7 cellular contexts compared by ENCODE assay signal in genomic region chr12:100234591-100235304, GRCh38. TPM values are rescaled to one million over a fixed set of nuclear protein-coding genes. Genes with fewer than 3 reads are reported as not detected.
DNase-seq lines count a peak whose midpoint lies in the region; ATAC-seq, FAIRE-seq and TF ChIP-seq lines count a peak whose summit lies in the region.

No MANE protein-coding gene starts in this region.

- peak; percentile 77 for FAIRE-seq in K562 (lab: Jason Lieb, UNC)

- ATAC-seq in K562: peak; percentile 87

- peak; percentile 62 to 85 (median 66); a peak in 5 of 6 replicates for TF ChIP-seq CTCF in K562 (IDR thresholded peaks at IDR 0.05 in 2 of 3, conservative IDR thresholded peaks at IDR 0.05 in 1 of 3; ENCODE audit: insufficient read depth in 2 of 3, low read depth in 1 of 3, low read length in 3 of 3)
- TF ChIP-seq CTCF in tibial artery (IDR thresholded peaks at IDR 0.05): peak; percentile 68 to 72

- TF ChIP-seq EP300 in K562 (IDR thresholded peaks at IDR 0.05; ENCODE audit: low read length): no peak

- H3K4me2 ChIP-seq in K562 (ENCODE audit: insufficient read depth, low read length): no peak overlapping the region

- H3K9me3 ChIP-seq in K562 (replicated peaks; ENCODE audit: control insufficient read depth, insufficient read depth, low read depth, low read length): no peaks in the 10 kb centered on the region
- no peaks in the 10 kb centered on the region for H3K9me3 ChIP-seq in tibial artery

- 39% methylated on average over 7 of the region's 7 CpGs for WGBS in K562 (ENCODE audit: insufficient coverage, low coverage, missing lambda C conversion rate)

- no peak for TF ChIP-seq POLR2A in K562 (conservative IDR thresholded peaks at IDR 0.05)

- no peaks in the 10 kb centered on the region for H3K36me3 ChIP-seq in K562 (ENCODE audit: control insufficient read depth, insufficient read depth, low read length)
- no peaks in the 10 kb centered on the region for H3K36me3 ChIP-seq in tibial artery

- no peaks in the 10 kb centered on the region for H3K27me3 ChIP-seq in K562 (ENCODE audit: control insufficient read depth in 2 of 2, insufficient read depth in 2 of 2, low read length in 2 of 2)
- H3K27me3 ChIP-seq in tibial artery: no peaks in the 10 kb centered on the region

- intact Hi-C loops in K562 (cut with micrococcal nuclease) (loop anchor here (1.0 to 5.0 kb wide), 4 partner anchors 110 to 508 kb away; no protein-coding TSS in a partner anchor), tibial artery (cut with DNase I; ENCODE audit: low total_unique reads) (loop anchor here (10.0 kb wide), 1 partner anchor 320 kb away; no protein-coding TSS in a partner anchor), posterior cingulate gyrus (cut with DNase I) (loop anchor here (2.0 to 10.0 kb wide), 3 partner anchors 110 to 500 kb away; no protein-coding TSS in a partner anchor)

- H3K79me2 ChIP-seq in K562 (ENCODE audit: control insufficient read depth, insufficient read depth, low read length): no peaks in the 10 kb centered on the region

- in situ Hi-C loops in K562 (cut with MboI): no loop called here

- DNase-seq in ELR (ENCODE audit: low read depth) (peak; percentile 70), HCEC 1CT (peak; percentile 73), NCI-H2081 (lab: John Stamatoyannopoulos, UW) (peak; percentile 36 to 51), K562 (ENCODE audit: extremely low read depth in 1 of 4, low spot score in 3 of 4) (peak; percentile 20 to 52 (median 22)), iris pigment epithelial cell (ENCODE audit: low read depth) (peak; percentile 59), tibial artery (no peak), posterior cingulate gyrus (no peak)

- POLR2A ChIA-PET in K562 (lab: Yijun Ruan, JAX): interaction anchor here (0.6 to 1.6 kb wide), 3 partner anchors 12 to 291 kb away, joined by 3 to 4 read pairs (median 3); no protein-coding TSS in a partner anchor

- H3K9ac ChIP-seq in K562 (ENCODE audit: insufficient read depth in 1 of 2, low read depth in 2 of 2, low read length in 2 of 2): no peak overlapping the region

- H3K27ac ChIP-seq in K562 (ENCODE audit: extremely low read depth, low read depth, low read length): no peak overlapping the region
- H3K27ac ChIP-seq in tibial artery: no peak overlapping the region

- H2AFZ ChIP-seq in K562 (ENCODE audit: low read depth, low read length): no peak overlapping the region

- H3K4me3 ChIP-seq in K562 (no peak overlapping the region), tibial artery (no peak overlapping the region)

- CTCF ChIA-PET in K562 (lab: Yijun Ruan, JAX; ENCODE audit: low intra/inter-chr PET ratio): interaction anchor here (0.5 to 2.3 kb wide), 2 partner anchors 266 to 320 kb away, joined by 3 to 32 read pairs; no protein-coding TSS in a partner anchor

- H4K20me1 ChIP-seq in K562 (replicated peaks; ENCODE audit: control insufficient read depth, insufficient read depth, low read length): no peaks in the 10 kb centered on the region

- TF ChIP-seq RAD21 in K562 (CRISPR knock-in tag; conservative IDR thresholded peaks at IDR 0.05 in 1 of 2, IDR thresholded peaks at IDR 0.05 in 1 of 2): peak; percentile 76 to 87

- BruUV-seq in K562 (replicated peaks; lab: Mats Ljungman, UMichigan): no TSS peak

- no peaks in the 10 kb centered on the region for H3K4me1 ChIP-seq in K562 (replicated peaks in 1 of 2; ENCODE audit: control insufficient read depth in 2 of 2, insufficient read depth in 2 of 2, low read length in 2 of 2)
- H3K4me1 ChIP-seq in tibial artery: peaks cover 0 to 7% (median 6%) of the 10 kb centered on the region in 4 donors

- no peaks in the 10 kb centered on the region for H3K9me1 ChIP-seq in K562 (ENCODE audit: control insufficient read depth, insufficient read depth, low read length)

TF ChIP-seq in K562, 482 proteins besides CTCF, POLR2A, EP300 and RAD21:
- TF ChIP-seq SMC3 (conservative IDR thresholded peaks at IDR 0.05; ENCODE audit: insufficient read depth, low read depth, low read length) (peak; percentile 56; the same call in 1 of the 2 replicates), KLF16 (IDR thresholded peaks at IDR 0.05) (0 out of 2 replicates have a peak, but pooled peaks have one; percentile 12), HDAC8 (tag; IDR thresholded peaks at IDR 0.05) (no peak), DEAF1 (CRISPR knock-in tag; IDR thresholded peaks at IDR 0.05) (peak; percentile 63)
TF ChIP-seq in K562: peak in this region for 3.

RNA-seq across cellular contexts. Expression of gene DEPDC4, which starts 32.1 kb away (rescaled TPM):
- 2.5 and 13.4 TPM in 2 replicates for total RNA-seq in K562 (2011; cell fraction: chromatin; rRNA removed; ENCODE audit: low replicate concordance)
- 2.3 and 2.8 TPM in 2 replicates for total RNA-seq in K562 (2011; cell fraction: nucleolus; rRNA removed)
- 5.1 and 5.5 TPM in 2 replicates for total RNA-seq in K562 (2011; cell fraction: nucleoplasm; rRNA removed)
- total RNA-seq in K562 (2014; rRNA removed) (3.0 and 3.6 TPM in 2 replicates), K562 (2014; rRNA removed; fragmentation: Illumina TruSeq; extraction: Trizol) (6.9 and 8.8 TPM in 2 replicates), K562 (2015; rRNA removed; fragmentation: Illumina TruSeq; extraction: Trizol) (4.6 and 5.0 TPM in 2 replicates), K562 (2021) (4.3 and 5.7 TPM in 2 replicates)
- polyA plus RNA-seq in K562 (2011; rRNA removed) (5.2 and 9.5 TPM in 2 replicates), K562 (2014; fragmentation: Illumina TruSeq; extraction: Trizol) (7.3 and 8.3 TPM in 2 replicates), K562 (2014; fragmentation: Nextera tagmentation; extraction: Ambion mirVana) (10 to 100 TPM; 11.9 to 13.2 TPM), K562 (2014; rRNA removed) (5.6 and 7.4 TPM in 2 replicates)
- polyA plus RNA-seq in K562 (2011; cell fraction: cytosol; rRNA removed): 0.73 and 1.1 TPM in 2 replicates
- 1.8 and 3.6 TPM in 2 replicates for polyA plus RNA-seq in K562 (2011; cell fraction: nucleus; rRNA removed)
- polyA plus RNA-seq in K562 (2012): 4.3 and 7.1 TPM in 2 replicates
- 4.7 and 9.5 TPM in 2 replicates for polyA minus RNA-seq in K562 (2011; rRNA and poly(A)+ RNA removed)
- 2.3 and 3.1 TPM in 2 replicates for polyA minus RNA-seq in K562 (2011; cell fraction: cytosol; rRNA and poly(A)+ RNA removed)
- polyA minus RNA-seq in K562 (2011; cell fraction: nucleus; rRNA and poly(A)+ RNA removed): 4.4 TPM in 2 replicates

RNA-seq across cellular contexts. Expression of gene SCYL2, which starts 32.2 kb away (rescaled TPM):
- 23.8 and 82.4 TPM in 2 replicates for total RNA-seq in K562 (2011; cell fraction: chromatin; rRNA removed; ENCODE audit: low replicate concordance)
- total RNA-seq in K562 (2011; cell fraction: nucleolus; rRNA removed): 8.8 and 13.7 TPM in 2 replicates
- 23.8 and 28.7 TPM in 2 replicates for total RNA-seq in K562 (2011; cell fraction: nucleoplasm; rRNA removed)
- total RNA-seq in K562 (2014; rRNA removed) (27.3 and 28.2 TPM in 2 replicates), K562 (2014; rRNA removed; fragmentation: Illumina TruSeq; extraction: Trizol) (46.9 and 53.9 TPM in 2 replicates), K562 (2015; rRNA removed; fragmentation: Illumina TruSeq; extraction: Trizol) (42.3 and 49.0 TPM in 2 replicates), K562 (2021) (35.2 and 39.1 TPM in 2 replicates)
- polyA plus RNA-seq in K562 (2011; rRNA removed) (24.4 and 32.9 TPM in 2 replicates), K562 (2014; fragmentation: Illumina TruSeq; extraction: Trizol) (33.9 and 39.8 TPM in 2 replicates), K562 (2014; fragmentation: Nextera tagmentation; extraction: Ambion mirVana) (10 to 100 TPM in 1 of 2 experiments, 1 to 10 TPM in 1; 9.9 to 11.8 TPM), K562 (2014; rRNA removed) (18.5 and 18.7 TPM in 2 replicates)
- polyA plus RNA-seq in K562 (2011; cell fraction: cytosol; rRNA removed): 7.0 and 14.3 TPM in 2 replicates
- 15.6 and 17.8 TPM in 2 replicates for polyA plus RNA-seq in K562 (2011; cell fraction: nucleus; rRNA removed)
- 21.7 and 31.6 TPM in 2 replicates for polyA plus RNA-seq in K562 (2012)
- 61.6 and 68.9 TPM in 2 replicates for polyA minus RNA-seq in K562 (2011; rRNA and poly(A)+ RNA removed)
- 26.4 and 29.7 TPM in 2 replicates for polyA minus RNA-seq in K562 (2011; cell fraction: cytosol; rRNA and poly(A)+ RNA removed)
- polyA minus RNA-seq in K562 (2011; cell fraction: nucleus; rRNA and poly(A)+ RNA removed): 17.4 and 24.2 TPM in 2 replicates

RNA-seq across cellular contexts. Expression of gene ACTR6, which starts 34.1 kb away (rescaled TPM):
- total RNA-seq in K562 (2011; cell fraction: chromatin; rRNA removed; ENCODE audit: low replicate concordance): 25.4 and 61.1 TPM in 2 replicates
- 26.3 and 29.0 TPM in 2 replicates for total RNA-seq in K562 (2011; cell fraction: nucleolus; rRNA removed)
- 24.4 and 24.9 TPM in 2 replicates for total RNA-seq in K562 (2011; cell fraction: nucleoplasm; rRNA removed)
- total RNA-seq in K562 (2014; rRNA removed) (25.7 and 26.1 TPM in 2 replicates), K562 (2014; rRNA removed; fragmentation: Illumina TruSeq; extraction: Trizol) (88.6 and 117 TPM in 2 replicates), K562 (2015; rRNA removed; fragmentation: Illumina TruSeq; extraction: Trizol) (42.9 and 49.0 TPM in 2 replicates), K562 (2021) (67.4 and 74.5 TPM in 2 replicates)
- polyA plus RNA-seq in K562 (2011; rRNA removed) (87.2 and 102 TPM in 2 replicates), K562 (2014; fragmentation: Illumina TruSeq; extraction: Trizol) (58.4 and 70.9 TPM in 2 replicates), K562 (2014; fragmentation: Nextera tagmentation; extraction: Ambion mirVana) (100 to 1,000 TPM in 1 of 2 experiments, 10 to 100 TPM in 1; 99.8 to 109 TPM), K562 (2014; rRNA removed) (42.9 and 44.9 TPM in 2 replicates)
- polyA plus RNA-seq in K562 (2011; cell fraction: cytosol; rRNA removed): 7.8 and 25.0 TPM in 2 replicates
- polyA plus RNA-seq in K562 (2011; cell fraction: nucleus; rRNA removed): 13.6 and 23.1 TPM in 2 replicates
- 34.7 and 41.8 TPM in 2 replicates for polyA plus RNA-seq in K562 (2012)
- polyA minus RNA-seq in K562 (2011; rRNA and poly(A)+ RNA removed): 32.8 and 37.7 TPM in 2 replicates
- polyA minus RNA-seq in K562 (2011; cell fraction: cytosol; rRNA and poly(A)+ RNA removed): 11.6 and 13.6 TPM in 2 replicates
- polyA minus RNA-seq in K562 (2011; cell fraction: nucleus; rRNA and poly(A)+ RNA removed): 12.9 and 33.0 TPM in 2 replicates

Comparison
In these comparisons a context has a peak if more than half of its experiments do, and no peak if none do; other contexts are left out.
1. DNase-seq: peak in ELR (single experiment), HCEC 1CT (single experiment), NCI-H2081 (2 of 2), K562 (4 of 4) and iris pigment epithelial cell (single experiment); none in tibial artery (0 of 2) and posterior cingulate gyrus (0 of 10).